Comparison of ENCODE assay signal across 8 cellular contexts in genomic region chr20:50191566-50192363, GRCh38. TPM values are rescaled to one million over a fixed set of nuclear protein-coding genes. Genes with fewer than 3 reads are reported as not detected.
DNase-seq lines count a peak whose midpoint lies in the region; ATAC-seq and TF ChIP-seq lines count a peak whose summit lies in the region.

No MANE protein-coding gene starts in this region.

- H3K4me3 Mint-ChIP-seq in progenitor cell of endocrine pancreas (ENCODE audit: low read depth) = peak overlapping the region; percentile 86

- H3K27ac ChIP-seq in 22Rv1 = peak overlapping the region; percentile 98

- peaks cover 29% of the 10 kb centered on the region for H3K27me3 Mint-ChIP-seq in progenitor cell of endocrine pancreas

- H3K36me3 Mint-ChIP-seq in progenitor cell of endocrine pancreas (ENCODE audit: insufficient read depth) = peaks cover 1% of the 10 kb centered on the region

- peak; percentile 79 for DNase-seq in GM13977 (ENCODE audit: low spot score)
- DNase-seq in RKO (ENCODE audit: low spot score) = peak; percentile 70
- peak; percentile 51 for DNase-seq in activated gamma-delta T cell treated with Interleukin-2 at 50 U/mL for 16 hours
- peak in 26 of 42 donors; percentile 19 to 71 (median 44) for DNase-seq in head of caudate nucleus
- peak; percentile 68 for DNase-seq in progenitor cell of endocrine pancreas (ENCODE audit: low spot score, unreplicated experiment)

- intact Hi-C loops in head of caudate nucleus (cut with DNase I) = loop anchor here (10.0 kb wide), 1 partner anchor 113 kb away; no protein-coding TSS in a partner anchor

- peak overlapping the region; percentile 96 for H3K27ac Mint-ChIP-seq in progenitor cell of endocrine pancreas

- TF ChIP-seq CTCF in 22Rv1 (IDR thresholded peaks at IDR 0.05) (peak; percentile 38), GM13977 (IDR thresholded peaks at IDR 0.05; ENCODE audit: extremely low read depth, insufficient read depth, missing control alignments) (peak; percentile 35), progenitor cell of endocrine pancreas (IDR thresholded peaks at IDR 0.05; ENCODE audit: unreplicated experiment) (peak; percentile 69)

- H3K9me3 Mint-ChIP-seq in progenitor cell of endocrine pancreas (ENCODE audit: low read depth) = no peaks in the 10 kb centered on the region

- in situ Hi-C loops in GM13977 (cut with MboI; ENCODE audit: low pct_unique_long_range_greater_than_20kb, low sequenced_read_pairs, unreplicated experiment) = loop anchor here (25.0 kb wide), 1 partner anchor 204 kb away; the partner anchor contains the start of gene SNAI1

- ATAC-seq in HG03342 (IDR thresholded peaks at IDR 0.05; ENCODE audit: unreplicated experiment) = peak; percentile 28
- no peak for ATAC-seq in HG02852 (IDR thresholded peaks at IDR 0.05; ENCODE audit: unreplicated experiment)

- H3K4me1 Mint-ChIP-seq in progenitor cell of endocrine pancreas (ENCODE audit: low read depth) = peaks cover 20% of the 10 kb centered on the region

RNA-seq across cellular contexts. Expression of gene CEBPB, which starts 1.1 kb away (rescaled TPM):
- total RNA-seq in progenitor cell of endocrine pancreas = 19.6 and 21.3 TPM in 2 replicates

RNA-seq across cellular contexts. Expression of gene PEDS1, which starts 38.2 kb away (rescaled TPM):
- 26.0 and 31.0 TPM in 2 replicates for total RNA-seq in progenitor cell of endocrine pancreas
